In the genomic region with DNA sequence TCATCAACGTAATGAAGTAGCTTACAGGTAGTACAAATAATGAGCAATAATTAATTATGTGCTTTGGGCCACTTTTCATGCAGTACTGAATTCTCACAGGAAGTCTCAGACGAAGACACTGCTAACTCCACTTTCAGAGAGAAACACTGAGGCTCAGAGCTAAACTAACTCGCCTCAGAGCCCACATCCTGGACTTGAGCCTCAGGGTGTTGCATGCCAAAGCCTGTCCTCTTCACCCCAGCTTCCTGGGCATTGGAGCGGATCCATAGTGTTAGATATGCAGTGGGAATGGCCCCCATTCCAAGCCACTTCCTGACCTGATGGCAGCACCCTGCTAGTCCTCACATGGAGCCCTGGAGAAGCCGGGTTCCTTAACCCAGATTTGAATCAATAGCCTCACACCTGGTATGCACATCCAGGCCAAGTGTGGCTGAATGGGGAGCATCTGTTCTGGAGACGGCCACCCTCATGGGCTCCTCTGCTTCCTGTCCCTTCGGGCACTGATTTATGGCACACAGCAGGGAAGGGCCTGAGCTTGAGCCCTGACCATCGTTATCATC, we compare ENCODE assay signal across 20 cellular contexts.
DNase-seq lines count a peak whose midpoint lies in the region; ATAC-seq, FAIRE-seq and TF ChIP-seq lines count a peak whose summit lies in the region.
"Had no signal": no experiment of that assay in that cellular context is flagged by ENCODE, and none has a peak within 500 bp of the region (broad histone marks: within the 10 kb centered on the region; RNA-seq: fewer than 3 reads in every experiment).

No MANE protein-coding gene starts in this region.

- no peaks in the 10 kb centered on the region for H3K9me1 ChIP-seq in keratinocyte (ENCODE audit: control insufficient read depth, extremely low read depth, insufficient read depth, low read length)

- no peaks in the 10 kb centered on the region for H3K36me3 ChIP-seq in OCI-LY7 (ENCODE audit: insufficient read depth, low read length)
- H3K36me3 ChIP-seq in keratinocyte (ENCODE audit: control insufficient read depth in 2 of 2, extremely low read depth in 1 of 2, insufficient read depth in 2 of 2, low read length in 2 of 2) = no peaks in the 10 kb centered on the region
- H3K36me3 ChIP-seq: BLaER1, Peyer's patch had no signal

- peak; percentile 49 for FAIRE-seq in keratinocyte (lab: Jason Lieb, UNC)
- FAIRE-seq in urothelium cell line (lab: Jason Lieb, UNC) = peak; percentile 5
- FAIRE-seq: GM19239, HepG2 had no signal

- TF ChIP-seq CTCF in activated CD8-positive, alpha-beta T cell treated with anti-CD3 and anti-CD28 coated beads for 36 hours (IDR thresholded peaks at IDR 0.05) = no peak
- TF ChIP-seq CTCF in OCI-LY7 (conservative IDR thresholded peaks at IDR 0.05; ENCODE audit: low read length) = no peak
- TF ChIP-seq CTCF in keratinocyte (optimal IDR thresholded peaks at IDR 0.05 in 1 of 3, IDR thresholded peaks at IDR 0.05 in 1 of 3, conservative IDR thresholded peaks at IDR 0.05 in 1 of 3; ENCODE audit: extremely low read depth in 1 of 3, insufficient read depth in 2 of 3, low read length in 3 of 3) = no peak
- no peak for TF ChIP-seq CTCF in mesothelial cell of epicardium (IDR thresholded peaks at IDR 0.05; ENCODE audit: unreplicated experiment)

- ATAC-seq in activated CD8-positive, alpha-beta T cell treated with anti-CD3 and anti-CD28 coated beads, Interleukin-2, amount 10 ng/mL, durations not matched to agents 7 days and 5 days = no peak
- ATAC-seq in activated CD8-positive, alpha-beta T cell treated with anti-CD3 and anti-CD28 coated beads for 36 hours = no peak
- ATAC-seq in HG03565 (IDR thresholded peaks at IDR 0.05; ENCODE audit: unreplicated experiment) = no peak
- ATAC-seq: GM23338, HepG2 had no signal

- no peaks in the 10 kb centered on the region for H3K9me2 ChIP-seq in OCI-LY7 (ENCODE audit: insufficient read depth, low read length)

- H3K4me1 ChIP-seq in OCI-LY7 (ENCODE audit: insufficient read depth, low read length, poor library complexity, severe bottlenecking) (peaks cover 6% of the 10 kb centered on the region), keratinocyte (ENCODE audit: control insufficient read depth, extremely low read depth, insufficient read depth, low read length) (peaks cover 10% of the 10 kb centered on the region)
- H3K4me1 ChIP-seq: BLaER1 had no signal

- peak; percentile 30 for DNase-seq in activated CD8-positive, alpha-beta T cell treated with anti-CD3 and anti-CD28 coated beads, Interleukin-2, amount 10 ng/mL, durations not matched to agents 7 days and 5 days
- DNase-seq in activated CD8-positive, alpha-beta T cell treated with anti-CD3 and anti-CD28 coated beads for 36 hours = no peak
- DNase-seq in OCI-LY7 (ENCODE audit: low spot score) (peak; percentile 8), keratinocyte (ENCODE audit: low read depth, low spot score) (no peak), urothelium cell line (ENCODE audit: low spot score) (no peak), mesothelial cell of epicardium (ENCODE audit: low spot score in 2 of 2, unreplicated experiment in 2 of 2) (no peak)
- DNase-seq in activated CD4-positive, alpha-beta memory T cell treated with anti-CD3 and anti-CD28 coated beads, Interleukin-2, amount 10 ng/mL, durations not matched to agents 7 days and 5 days = no peak
- DNase-seq: CD8-positive, alpha-beta memory T cell; DMS 273 treated with DMSO at 0.1 percent for 48 hours; Kasumi-1; NCI-H2029; NCI-H510A treated with DMSO at 0.1 percent for 48 hours; Peyer's patch; SHP77 treated with DMSO at 0.1 percent for 48 hours had no signal

- H3K4me3 ChIP-seq in OCI-LY7 (ENCODE audit: low read depth, low read length, poor library complexity, severe bottlenecking) (no peak overlapping the region), keratinocyte (ENCODE audit: control insufficient read depth in 2 of 3, extremely low read depth in 1 of 3, insufficient read depth in 2 of 3, low read depth in 1 of 3, low read length in 3 of 3) (no peak overlapping the region)
- H3K4me3 ChIP-seq: BLaER1, GM23338, Peyer's patch had no signal

- POLR2A ChIA-PET in activated CD8-positive, alpha-beta T cell treated with anti-CD3 and anti-CD28 coated beads, Interleukin-2, amount 10 ng/mL, durations not matched to agents 7 days and 5 days (lab: Charles Lee) = no interaction called here
- POLR2A ChIA-PET in activated CD8-positive, alpha-beta T cell treated with anti-CD3 and anti-CD28 coated beads for 36 hours (lab: Charles Lee) = no interaction called here
- POLR2A ChIA-PET in OCI-LY7 (lab: Charles Lee) = interaction anchor here (1.0 to 2.2 kb wide), 8 partner anchors 11 to 97 kb away, joined by 3 to 7 read pairs (median 4); no protein-coding TSS in a partner anchor
- POLR2A ChIA-PET in activated CD4-positive, alpha-beta memory T cell treated with anti-CD3 and anti-CD28 coated beads, Interleukin-2, amount 10 ng/mL, durations not matched to agents 7 days and 5 days (lab: Charles Lee) = no interaction called here

- no peaks in the 10 kb centered on the region for H4K20me1 ChIP-seq in OCI-LY7 (ENCODE audit: insufficient read depth, low read length)
- no peaks in the 10 kb centered on the region for H4K20me1 ChIP-seq in keratinocyte (ENCODE audit: control insufficient read depth, extremely low read depth, insufficient read depth, low read length)
- H4K20me1 ChIP-seq: BLaER1 had no signal

- no peak overlapping the region for H3K9ac ChIP-seq in keratinocyte (ENCODE audit: control insufficient read depth, extremely low read depth, insufficient read depth, low read length)
- H3K9ac ChIP-seq: BLaER1 had no signal

- H3K27me3 ChIP-seq in keratinocyte (ENCODE audit: control insufficient read depth, extremely low read depth, insufficient read depth, low read length) = no peaks in the 10 kb centered on the region
- H3K27me3 ChIP-seq: BLaER1, Peyer's patch had no signal

- no peak overlapping the region for H3K27ac Mint-ChIP-seq in activated CD8-positive, alpha-beta T cell treated with anti-CD3 and anti-CD28 coated beads, Interleukin-2, amount 10 ng/mL, durations not matched to agents 7 days and 5 days
- H3K27ac Mint-ChIP-seq in activated CD8-positive, alpha-beta T cell treated with anti-CD3 and anti-CD28 coated beads for 36 hours = no peak overlapping the region
- H3K27ac Mint-ChIP-seq in mesothelial cell of epicardium = no peak overlapping the region
- no peak overlapping the region for H3K27ac Mint-ChIP-seq in activated CD4-positive, alpha-beta memory T cell treated with anti-CD3 and anti-CD28 coated beads, Interleukin-2, amount 10 ng/mL, durations not matched to agents 7 days and 5 days
- H3K27ac Mint-ChIP-seq: GM23338 had no signal

- H3K27ac ChIP-seq in OCI-LY7 (ENCODE audit: low read depth, low read length, poor library complexity, severe bottlenecking) = no peak overlapping the region
- no peak overlapping the region for H3K27ac ChIP-seq in keratinocyte (ENCODE audit: control insufficient read depth, insufficient read depth, low read length)
- H3K27ac ChIP-seq: 22Rv1, BLaER1, Peyer's patch had no signal

- H3K9me3 ChIP-seq in OCI-LY7 (ENCODE audit: low read length) = no peaks in the 10 kb centered on the region
- no peaks in the 10 kb centered on the region for H3K9me3 ChIP-seq in keratinocyte (ENCODE audit: control insufficient read depth, low read depth, low read length)
- H3K9me3 ChIP-seq: Peyer's patch had no signal

- H2AFZ ChIP-seq in OCI-LY7 (ENCODE audit: low read length) (no peak overlapping the region), keratinocyte (ENCODE audit: control insufficient read depth, low read length) (peak overlapping the region; percentile 37)
- H2AFZ ChIP-seq: GM23338 had no signal

- CTCF ChIA-PET in activated CD8-positive, alpha-beta T cell treated with anti-CD3 and anti-CD28 coated beads, Interleukin-2, amount 10 ng/mL, durations not matched to agents 7 days and 5 days (lab: Charles Lee) = no interaction called here
- CTCF ChIA-PET in activated CD8-positive, alpha-beta T cell treated with anti-CD3 and anti-CD28 coated beads for 36 hours (lab: Charles Lee) = no interaction called here
- CTCF ChIA-PET in OCI-LY7 (lab: Charles Lee; ENCODE audit: unreplicated experiment) = interaction anchor here (0.7 kb wide), 1 partner anchor 12 kb away, joined by 4 read pairs; no protein-coding TSS in a partner anchor
- CTCF ChIA-PET in activated CD4-positive, alpha-beta memory T cell treated with anti-CD3 and anti-CD28 coated beads, Interleukin-2, amount 10 ng/mL, durations not matched to agents 7 days and 5 days (lab: Charles Lee) = interaction anchor here (1.4 kb wide), 1 partner anchor 224 kb away, joined by 4 read pairs; no protein-coding TSS in a partner anchor

- intact Hi-C loops in activated CD8-positive, alpha-beta T cell treated with anti-CD3 and anti-CD28 coated beads for 36 hours (cut with micrococcal nuclease) = no loop called here
- intact Hi-C loops in OCI-LY7 (cut with micrococcal nuclease; ENCODE audit: unreplicated experiment) = no loop called here

- peaks cover 23% of the 10 kb centered on the region for H3K4me1 Mint-ChIP-seq in activated CD8-positive, alpha-beta T cell treated with anti-CD3 and anti-CD28 coated beads, Interleukin-2, amount 10 ng/mL, durations not matched to agents 7 days and 5 days (ENCODE audit: low read depth)
- H3K4me1 Mint-ChIP-seq in activated CD8-positive, alpha-beta T cell treated with anti-CD3 and anti-CD28 coated beads for 36 hours (ENCODE audit: low read depth) = no peaks in the 10 kb centered on the region
- H3K4me1 Mint-ChIP-seq in mesothelial cell of epicardium = peaks cover 3% of the 10 kb centered on the region
- H3K4me1 Mint-ChIP-seq in activated CD4-positive, alpha-beta memory T cell treated with anti-CD3 and anti-CD28 coated beads, Interleukin-2, amount 10 ng/mL, durations not matched to agents 7 days and 5 days = no peaks in the 10 kb centered on the region
- H3K4me1 Mint-ChIP-seq: GM23338 had no signal

- BruUV-seq in OCI-LY7 (replicated peaks; lab: Mats Ljungman, UMichigan) = no TSS peak

- no peaks in the 10 kb centered on the region for H3K36me3 Mint-ChIP-seq in activated CD8-positive, alpha-beta T cell treated with anti-CD3 and anti-CD28 coated beads, Interleukin-2, amount 10 ng/mL, durations not matched to agents 7 days and 5 days (ENCODE audit: low read depth)
- H3K36me3 Mint-ChIP-seq in activated CD8-positive, alpha-beta T cell treated with anti-CD3 and anti-CD28 coated beads for 36 hours (ENCODE audit: low read depth) = no peaks in the 10 kb centered on the region
- no peaks in the 10 kb centered on the region for H3K36me3 Mint-ChIP-seq in mesothelial cell of epicardium
- H3K36me3 Mint-ChIP-seq in activated CD4-positive, alpha-beta memory T cell treated with anti-CD3 and anti-CD28 coated beads, Interleukin-2, amount 10 ng/mL, durations not matched to agents 7 days and 5 days (ENCODE audit: low read depth) = no peaks in the 10 kb centered on the region
- H3K36me3 Mint-ChIP-seq: CD8-positive, alpha-beta memory T cell had no signal

- H3K79me2 ChIP-seq in OCI-LY7 (ENCODE audit: insufficient read depth, low read depth, low read length) = no peaks in the 10 kb centered on the region
- H3K79me2 ChIP-seq in keratinocyte (ENCODE audit: control insufficient read depth, insufficient read depth, low read length) = no peaks in the 10 kb centered on the region

- dilution Hi-C loops in keratinocyte (cut with MboI; ENCODE audit: extremely low pct_ligation_motif_present, low sequenced_read_pairs) = no loop called here

- H3K27me3 Mint-ChIP-seq in activated CD8-positive, alpha-beta T cell treated with anti-CD3 and anti-CD28 coated beads, Interleukin-2, amount 10 ng/mL, durations not matched to agents 7 days and 5 days (ENCODE audit: low read depth) = peaks cover 23% of the 10 kb centered on the region
- H3K27me3 Mint-ChIP-seq in activated CD8-positive, alpha-beta T cell treated with anti-CD3 and anti-CD28 coated beads for 36 hours = no peaks in the 10 kb centered on the region
- H3K27me3 Mint-ChIP-seq in mesothelial cell of epicardium (ENCODE audit: low read depth) = peaks cover 18% of the 10 kb centered on the region
- H3K27me3 Mint-ChIP-seq in activated CD4-positive, alpha-beta memory T cell treated with anti-CD3 and anti-CD28 coated beads, Interleukin-2, amount 10 ng/mL, durations not matched to agents 7 days and 5 days = peaks cover 12% of the 10 kb centered on the region

- H3K9me3 Mint-ChIP-seq in activated CD8-positive, alpha-beta T cell treated with anti-CD3 and anti-CD28 coated beads, Interleukin-2, amount 10 ng/mL, durations not matched to agents 7 days and 5 days (ENCODE audit: insufficient read depth) = no peaks in the 10 kb centered on the region
- H3K9me3 Mint-ChIP-seq in activated CD8-positive, alpha-beta T cell treated with anti-CD3 and anti-CD28 coated beads for 36 hours = peaks cover 2% of the 10 kb centered on the region
- peaks cover 6% of the 10 kb centered on the region for H3K9me3 Mint-ChIP-seq in mesothelial cell of epicardium
- H3K9me3 Mint-ChIP-seq in activated CD4-positive, alpha-beta memory T cell treated with anti-CD3 and anti-CD28 coated beads, Interleukin-2, amount 10 ng/mL, durations not matched to agents 7 days and 5 days = peaks cover 2% of the 10 kb centered on the region
- H3K9me3 Mint-ChIP-seq: CD8-positive, alpha-beta memory T cell had no signal

- no peak overlapping the region for H3K4me3 Mint-ChIP-seq in activated CD8-positive, alpha-beta T cell treated with anti-CD3 and anti-CD28 coated beads, Interleukin-2, amount 10 ng/mL, durations not matched to agents 7 days and 5 days
- H3K4me3 Mint-ChIP-seq in activated CD8-positive, alpha-beta T cell treated with anti-CD3 and anti-CD28 coated beads for 36 hours = no peak overlapping the region
- no peak overlapping the region for H3K4me3 Mint-ChIP-seq in mesothelial cell of epicardium
- no peak overlapping the region for H3K4me3 Mint-ChIP-seq in activated CD4-positive, alpha-beta memory T cell treated with anti-CD3 and anti-CD28 coated beads, Interleukin-2, amount 10 ng/mL, durations not matched to agents 7 days and 5 days
- H3K4me3 Mint-ChIP-seq: CD8-positive, alpha-beta memory T cell; GM23338 had no signal

- H3K4me2 ChIP-seq in OCI-LY7 (ENCODE audit: low read length) (no peak overlapping the region), keratinocyte (ENCODE audit: control insufficient read depth, extremely low read depth, insufficient read depth, low read depth, low read length) (no peak overlapping the region)
- H3K4me2 ChIP-seq: BLaER1, GM23338 had no signal

Comparison
In these comparisons a context has a peak if more than half of its experiments do, and no peak if none do; other contexts are left out.
1. DNase-seq: peak in activated CD8-positive, alpha-beta T cell treated with anti-CD3 and anti-CD28 coated beads, Interleukin-2, amount 10 ng/mL, durations not matched to agents 7 days and 5 days (single experiment) and OCI-LY7 (single experiment); none in activated CD8-positive, alpha-beta T cell treated with anti-CD3 and anti-CD28 coated beads for 36 hours (single experiment), keratinocyte (single experiment), urothelium cell line (single experiment), mesothelial cell of epicardium (0 of 2) and activated CD4-positive, alpha-beta memory T cell treated with anti-CD3 and anti-CD28 coated beads, Interleukin-2, amount 10 ng/mL, durations not matched to agents 7 days and 5 days (single experiment).
2. CTCF ChIA-PET loops: an anchor here in OCI-LY7 (0.7 kb wide) and activated CD4-positive, alpha-beta memory T cell treated with anti-CD3 and anti-CD28 coated beads, Interleukin-2, amount 10 ng/mL, durations not matched to agents 7 days and 5 days (1.4 kb wide); none called in activated CD8-positive, alpha-beta T cell treated with anti-CD3 and anti-CD28 coated beads, Interleukin-2, amount 10 ng/mL, durations not matched to agents 7 days and 5 days and activated CD8-positive, alpha-beta T cell treated with anti-CD3 and anti-CD28 coated beads for 36 hours.